In genomic region chr2:156436477-156437085, GRCh38 we compare ENCODE assay signal across 8 cellular contexts. TPM values are rescaled to one million over a fixed set of nuclear protein-coding genes. Genes with fewer than 3 reads are reported as not detected.
DNase-seq lines count a peak whose midpoint lies in the region; ATAC-seq and TF ChIP-seq lines count a peak whose summit lies in the region.

No MANE protein-coding gene starts in this region.

- H3K4me1 Mint-ChIP-seq in activated CD8-positive, alpha-beta T cell treated with anti-CD3 and anti-CD28 coated beads for 36 hours (ENCODE audit: low read depth) = peaks cover 26% of the 10 kb centered on the region
- peaks cover 20% of the 10 kb centered on the region for H3K4me1 Mint-ChIP-seq in nephron

- peak; percentile 46 for ATAC-seq in GM21619 (IDR thresholded peaks at IDR 0.05; ENCODE audit: unreplicated experiment)
- ATAC-seq in IMR-90 (ENCODE audit: low read depth) = peak; percentile 17
- ATAC-seq in activated CD8-positive, alpha-beta T cell treated with anti-CD3 and anti-CD28 coated beads for 36 hours = peak; percentile 37

- intact Hi-C loops in IMR-90 (cut with micrococcal nuclease) = loop anchor here (1.0 to 2.0 kb wide), 3 partner anchors 36 to 103 kb away; no protein-coding TSS in a partner anchor
- intact Hi-C loops in activated CD8-positive, alpha-beta T cell treated with anti-CD3 and anti-CD28 coated beads for 36 hours (cut with micrococcal nuclease) = loop anchor here (2.0 to 10.0 kb wide), 2 partner anchors 40 to 148 kb away; no protein-coding TSS in a partner anchor

- H3K27ac Mint-ChIP-seq in activated CD8-positive, alpha-beta T cell treated with anti-CD3 and anti-CD28 coated beads for 36 hours = peak overlapping the region; percentile 94
- H3K27ac Mint-ChIP-seq in nephron = peak overlapping the region; percentile 96 to 98 (median 98)

- peak overlapping the region; percentile 4; the same call in 1 of the 2 replicates for H4K5ac ChIP-seq in IMR-90 (ENCODE audit: low read depth, low read length)

- H3K27ac ChIP-seq in IMR-90 (ENCODE audit: insufficient read depth, low read length) = peak overlapping the region; percentile 86
- H3K27ac ChIP-seq in fibroblast of lung (ENCODE audit: insufficient read depth, low read length) = peak overlapping the region; percentile 95

- 0% methylated on average over 3 of the region's 19 CpGs; no CpG with 5 or more reads in 1 of the 2 experiments for WGBS in IMR-90 (ENCODE audit: extremely low coverage in 2 of 2, insufficient read length in 1 of 2), 2 experiments

- peak overlapping the region; percentile 93 for H3K56ac ChIP-seq in IMR-90 (ENCODE audit: extremely low read depth, insufficient read depth, low read length)

- H3K79me1 ChIP-seq in IMR-90 (ENCODE audit: low read depth in 1 of 2, low read length in 2 of 2) = peaks cover 19 to 40% of the 10 kb centered on the region in 2 experiments

- TF ChIP-seq CTCF in GM12875 (IDR thresholded peaks at IDR 0.05; ENCODE audit: borderline replicate concordance, insufficient read depth, low read depth, low read length) (no peak), IMR-90 (conservative IDR thresholded peaks at IDR 0.05; ENCODE audit: low read depth, low read length) (no peak), fibroblast of lung (conservative IDR thresholded peaks at IDR 0.05 in 1 of 2, IDR thresholded peaks at IDR 0.05 in 1 of 2; ENCODE audit: low read depth in 1 of 2, low read length in 2 of 2) (no peak), nephron (IDR thresholded peaks at IDR 0.05; ENCODE audit: unreplicated experiment in 3 of 3) (no peak)
- TF ChIP-seq CTCF in activated CD8-positive, alpha-beta T cell treated with anti-CD3 and anti-CD28 coated beads for 36 hours (IDR thresholded peaks at IDR 0.05) = no peak

- no peaks in the 10 kb centered on the region for H3K9me3 Mint-ChIP-seq in activated CD8-positive, alpha-beta T cell treated with anti-CD3 and anti-CD28 coated beads for 36 hours
- H3K9me3 Mint-ChIP-seq in nephron = no peaks in the 10 kb centered on the region

- in situ Hi-C loops in IMR-90 (cut with MboI; ENCODE audit: low sequenced_read_pairs) = no loop called here

- POLR2A ChIA-PET in IMR-90 (lab: Charles Lee; ENCODE audit: unreplicated experiment) = no interaction called here
- POLR2A ChIA-PET in activated CD8-positive, alpha-beta T cell treated with anti-CD3 and anti-CD28 coated beads for 36 hours (lab: Charles Lee) = interaction anchor here (0.6 to 1.4 kb wide), 6 partner anchors 30 to 336 kb away, joined by 3 to 7 read pairs (median 4); no protein-coding TSS in a partner anchor

- peak overlapping the region; percentile 12 for H3K18ac ChIP-seq in IMR-90 (ENCODE audit: low read depth, low read length)

- CTCF ChIA-PET in IMR-90 (lab: Yijun Ruan, JAX) = interaction anchor here (1.8 kb wide), 1 partner anchor 27 kb away, joined by 6 read pairs; no protein-coding TSS in a partner anchor
- CTCF ChIA-PET in activated CD8-positive, alpha-beta T cell treated with anti-CD3 and anti-CD28 coated beads for 36 hours (lab: Charles Lee) = interaction anchor here (0.8 to 3.1 kb wide), 5 partner anchors 31 to 153 kb away, joined by 3 to 12 read pairs (median 4); no protein-coding TSS in a partner anchor

- H3K4me1 ChIP-seq in IMR-90 (ENCODE audit: control insufficient read depth, insufficient read depth, low read length) (peaks cover 16% of the 10 kb centered on the region), fibroblast of lung (ENCODE audit: control insufficient read depth, extremely low read depth, insufficient read depth, low read length) (peaks cover 7% of the 10 kb centered on the region)

- H3K27me3 ChIP-seq in IMR-90 (ENCODE audit: control insufficient read depth, insufficient read depth, low read length) (no peaks in the 10 kb centered on the region), fibroblast of lung (ENCODE audit: control insufficient read depth, insufficient read depth, low read length) (no peaks in the 10 kb centered on the region)

- no peak for TF ChIP-seq POLR2A in IMR-90 (IDR thresholded peaks at IDR 0.05; ENCODE audit: low read depth, low read length)

- peak overlapping the region; percentile 87 to 99; a peak in 3 of 4 replicates for H4K8ac ChIP-seq in IMR-90 (ENCODE audit: low read depth in 2 of 2, low read length in 2 of 2)

- peak overlapping the region; percentile 95 for H3K23ac ChIP-seq in IMR-90 (ENCODE audit: low read depth, low read length)

- no peak overlapping the region for H2AK5ac ChIP-seq in IMR-90 (ENCODE audit: low read depth, low read length)

- H3K4ac ChIP-seq in IMR-90 (ENCODE audit: low read depth, low read length) = peak overlapping the region; percentile 86

- peak overlapping the region; percentile 94 for H3K4me2 ChIP-seq in IMR-90 (ENCODE audit: low read depth, low read length)
- H3K4me2 ChIP-seq in fibroblast of lung (ENCODE audit: extremely low read depth, insufficient read depth, low read length) = peak overlapping the region; percentile 89

- H2BK15ac ChIP-seq in IMR-90 (ENCODE audit: low read depth, low read length) = peak overlapping the region; percentile 16; the same call in 1 of the 3 replicates

- peak overlapping the region; percentile 85 for H3K4me3 Mint-ChIP-seq in activated CD8-positive, alpha-beta T cell treated with anti-CD3 and anti-CD28 coated beads for 36 hours
- peak overlapping the region; percentile 88 to 93 (median 92) for H3K4me3 Mint-ChIP-seq in nephron

- TSS peak; percentile 50 for BruUV-seq in IMR-90 (replicated peaks; lab: Mats Ljungman, UMichigan)

- H2AK9ac ChIP-seq in IMR-90 (replicated peaks; ENCODE audit: low read depth, low read length, poor library complexity) = peak overlapping the region; percentile 96

- peak overlapping the region; percentile 74 for H3K4me3 ChIP-seq in GM12875 (ENCODE audit: low read depth, low read length)
- H3K4me3 ChIP-seq in IMR-90 (ENCODE audit: insufficient read depth, low read depth, low read length) = peak overlapping the region; percentile 72
- peak overlapping the region; percentile 45 to 79 (median 66) for H3K4me3 ChIP-seq in fibroblast of lung (replicated peaks in 1 of 4; ENCODE audit: control extremely low read depth in 1 of 4, insufficient read depth in 1 of 4, low read depth in 3 of 4, low read length in 4 of 4)

- peaks cover 21% of the 10 kb centered on the region for H3K36me3 Mint-ChIP-seq in activated CD8-positive, alpha-beta T cell treated with anti-CD3 and anti-CD28 coated beads for 36 hours (ENCODE audit: low read depth)
- H3K36me3 Mint-ChIP-seq in nephron (ENCODE audit: low read depth) = no peaks in the 10 kb centered on the region

- peak; percentile 32 for DNase-seq in IMR-90
- DNase-seq in activated CD8-positive, alpha-beta T cell treated with anti-CD3 and anti-CD28 coated beads for 36 hours = peak; percentile 44
- DNase-seq in fibroblast of lung (ENCODE audit: low read depth in 2 of 2) = peak; percentile 29 to 37
- no peak for DNase-seq in NCI-H2029 treated with DMSO at 0.1 percent for 48 hours (lab: John Stamatoyannopoulos, UW)
- no peak for DNase-seq in SK-N-DZ (ENCODE audit: low spot score)

- H3K79me2 ChIP-seq in fibroblast of lung (ENCODE audit: control insufficient read depth, insufficient read depth, low read length) = peaks cover 27% of the 10 kb centered on the region

- peak overlapping the region; percentile 80 for H2BK120ac ChIP-seq in IMR-90 (ENCODE audit: low read depth, low read length)

- H2BK5ac ChIP-seq in IMR-90 (ENCODE audit: low read depth, low read length, poor library complexity, severe bottlenecking) = peak overlapping the region; percentile 74

- H3K9ac ChIP-seq in IMR-90 (ENCODE audit: low read depth, low read length) (peak overlapping the region; percentile 80), fibroblast of lung (ENCODE audit: insufficient read depth, low read length) (peak overlapping the region; percentile 86)

- peak overlapping the region; percentile 52; the same call in 1 of the 2 replicates for H2BK20ac ChIP-seq in IMR-90 (ENCODE audit: low read depth, low read length)

- H3K27me3 Mint-ChIP-seq in activated CD8-positive, alpha-beta T cell treated with anti-CD3 and anti-CD28 coated beads for 36 hours = no peaks in the 10 kb centered on the region
- H3K27me3 Mint-ChIP-seq in nephron (ENCODE audit: low read depth) = no peaks in the 10 kb centered on the region

- H2AFZ ChIP-seq in IMR-90 (replicated peaks; ENCODE audit: low read length, poor library complexity) = peak overlapping the region; percentile 95
- H2AFZ ChIP-seq in fibroblast of lung (ENCODE audit: low read length) = peak overlapping the region; percentile 23

- no peak for TF ChIP-seq RAD21 in IMR-90 (IDR thresholded peaks at IDR 0.05; ENCODE audit: low read length)

- H3K9me1 ChIP-seq in IMR-90 (ENCODE audit: insufficient read depth, low read length) = peaks cover 3% of the 10 kb centered on the region; the same call in 1 of the 2 replicates

- H4K20me1 ChIP-seq in IMR-90 (ENCODE audit: insufficient read depth, low read length) (no peaks in the 10 kb centered on the region), fibroblast of lung (ENCODE audit: control insufficient read depth, extremely low read depth, insufficient read depth, low read length) (no peaks in the 10 kb centered on the region)

- peak overlapping the region; percentile 86 for H3K14ac ChIP-seq in IMR-90 (replicated peaks; ENCODE audit: low read depth, low read length)

- dilution Hi-C loops in IMR-90 (cut with HindIII; ENCODE audit: low sequenced_read_pairs, unreplicated experiment) = no loop called here

- H4K91ac ChIP-seq in IMR-90 (ENCODE audit: insufficient read depth, low read depth, low read length) = peak overlapping the region; percentile 45

- H3K36me3 ChIP-seq in IMR-90 (ENCODE audit: control insufficient read depth, insufficient read depth, low read length) (no peaks in the 10 kb centered on the region), fibroblast of lung (ENCODE audit: control insufficient read depth, insufficient read depth, low read length) (no peaks in the 10 kb centered on the region)

- H3K9me3 ChIP-seq in IMR-90 (ENCODE audit: control insufficient read depth, insufficient read depth, low read length) = no peaks in the 10 kb centered on the region
- H3K9me3 ChIP-seq in fibroblast of lung (ENCODE audit: control insufficient read depth, insufficient read depth, low read depth, low read length) = no peaks in the 10 kb centered on the region

TF ChIP-seq in IMR-90, 13 proteins besides CTCF, POLR2A, EP300 and RAD21 (continues in another document):
- TF ChIP-seq CHD1 (IDR thresholded peaks at IDR 0.05; ENCODE audit: low read depth, low read length) (no peak), MAZ (IDR thresholded peaks at IDR 0.05; ENCODE audit: borderline replicate concordance, low read depth, low read length) (no peak)

RNA-seq across cellular contexts. Expression of gene GPD2, which starts 0.4 kb away (rescaled TPM):
- total RNA-seq in IMR-90 (2012; rRNA removed) (100 and 153 TPM in 2 replicates), fibroblast of lung (46.0 and 46.6 TPM in 2 replicates)
- polyA plus RNA-seq in IMR-90 (2012; rRNA removed) (12.0 and 20.4 TPM in 2 replicates), fibroblast of lung (21.6 and 23.7 TPM in 2 replicates)
- 2.3 and 4.5 TPM in 2 replicates for polyA plus RNA-seq in IMR-90 (2012; cell fraction: cytosol; rRNA removed)
- polyA plus RNA-seq in IMR-90 (2012; cell fraction: nucleus; rRNA removed; ENCODE audit: low replicate concordance) = 1.8 and 9.7 TPM in 2 replicates
- 10 to 100 TPM; 33.5 to 40.9 TPM for total RNA-seq in activated CD8-positive, alpha-beta T cell treated with anti-CD3 and anti-CD28 coated beads for 36 hours
- polyA plus RNA-seq in fibroblast of lung (2012) = 18.3 and 20.9 TPM in 2 replicates
- 25.1 and 28.7 TPM in 2 replicates for polyA minus RNA-seq in fibroblast of lung (ENCODE audit: low replicate concordance)
- polyA plus RNA-seq in SK-N-DZ (2014; cell fraction: cytosol; rRNA removed) = 7.6 and 12.2 TPM in 2 replicates
- 5.6 and 17.3 TPM in 2 replicates for polyA plus RNA-seq in SK-N-DZ (2014; cell fraction: nucleus; rRNA removed)

Comparison
In these comparisons a context has a peak if more than half of its experiments do, and no peak if none do; other contexts are left out.
1. DNase-seq: peak in IMR-90 (single experiment), activated CD8-positive, alpha-beta T cell treated with anti-CD3 and anti-CD28 coated beads for 36 hours (single experiment) and fibroblast of lung (2 of 2); none in NCI-H2029 treated with DMSO at 0.1 percent for 48 hours (single experiment) and SK-N-DZ (single experiment).
2. Peak in every context shown above with its lines, with median percentiles within 50 percentile points of each other: H3K4me3 ChIP-seq and ATAC-seq.